8 cellular contexts compared by ENCODE assay signal in the genomic region with DNA sequence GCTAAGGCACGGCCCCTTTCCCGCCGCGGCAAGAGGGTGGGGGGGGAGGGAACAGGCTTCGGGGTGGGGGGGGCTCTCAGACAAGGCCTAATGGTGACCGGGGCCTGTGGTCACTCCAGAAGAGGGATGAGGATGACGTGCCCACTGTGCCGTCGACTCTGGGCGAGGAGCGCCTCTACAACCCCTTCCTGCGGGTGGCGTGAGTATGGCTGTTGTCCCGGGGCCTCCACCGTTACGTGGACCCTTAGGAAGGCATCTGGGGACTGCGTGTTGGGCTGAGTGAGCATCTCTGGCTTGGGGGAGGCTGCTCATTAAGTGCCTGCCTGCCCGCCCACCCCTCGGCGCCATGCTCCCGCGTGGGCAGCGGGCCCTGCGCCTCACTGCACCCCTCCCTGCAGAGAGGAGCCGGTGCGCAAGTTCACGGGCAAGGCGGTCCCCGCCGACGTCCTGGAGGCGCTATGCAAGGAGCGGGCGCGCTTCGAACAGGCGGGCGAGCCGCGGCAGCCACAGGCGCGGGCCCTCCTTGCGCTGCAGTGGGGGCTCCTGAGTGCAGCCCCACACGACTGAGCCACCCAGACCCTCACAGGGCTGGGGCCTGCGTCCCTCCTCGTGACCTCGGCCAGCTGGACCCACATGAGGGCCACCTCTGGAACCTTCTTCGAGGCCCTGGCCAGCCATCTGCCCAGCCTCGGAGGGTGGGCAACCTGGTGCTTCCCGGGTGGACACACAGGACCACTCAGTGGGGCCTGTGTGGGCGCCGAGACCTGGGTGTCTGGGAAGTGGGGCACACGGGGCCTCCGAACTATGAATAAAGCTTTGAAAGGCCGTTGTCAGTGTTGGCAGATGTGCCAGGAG. TPM values are rescaled to one million over a fixed set of nuclear protein-coding genes. Genes with fewer than 3 reads are reported as not detected.
DNase-seq lines count a peak whose midpoint lies in the region; ATAC-seq, FAIRE-seq and TF ChIP-seq lines count a peak whose summit lies in the region.

No MANE protein-coding gene starts in this region.

- no peak for TF ChIP-seq EP300 in H1 (IDR thresholded peaks at IDR 0.05; ENCODE audit: borderline replicate concordance in 1 of 2, low read depth in 2 of 2, low read length in 2 of 2)

- no peak for TF ChIP-seq POLR2A in H1 (IDR thresholded peaks at IDR 0.05; ENCODE audit: control extremely low read depth in 1 of 2, low read depth in 2 of 2, low read length in 2 of 2)

- H3K79me2 ChIP-seq in OCI-LY7 (ENCODE audit: insufficient read depth, low read depth, low read length) (no peaks in the 10 kb centered on the region), H1 (ENCODE audit: control insufficient read depth in 1 of 2, insufficient read depth in 2 of 2, low read length in 2 of 2) (no peaks in the 10 kb centered on the region)

- WGBS in H1 (ENCODE audit: extremely low coverage in 1 of 2, insufficient coverage in 1 of 2, insufficient read length in 1 of 2, insufficient replicate concordance in 2 of 2, low coverage in 1 of 2, low lambda C conversion rate in 2 of 2, missing lambda C conversion rate in 1 of 2), 2 experiments: 72% methylated on average over 34 of the region's 55 CpGs; no CpG with 5 or more reads in 1 of the 2 experiments
- WGBS in aorta, 2 donors: 63 to 66% methylated on average over 47 to 55 of the region's 55 CpGs

- H3K9me3 ChIP-seq in OCI-LY7 (ENCODE audit: low read length) (no peaks in the 10 kb centered on the region), H1 (ENCODE audit: insufficient read depth in 2 of 2, low read depth in 1 of 2, low read length in 1 of 2) (no peaks in the 10 kb centered on the region), skeletal muscle satellite cell (replicated peaks; ENCODE audit: low read length) (no peaks in the 10 kb centered on the region), aorta (ENCODE audit: control insufficient read depth, low read length) (no peaks in the 10 kb centered on the region)

- TSS peak; percentile 66 for BruUV-seq in OCI-LY7 (replicated peaks; lab: Mats Ljungman, UMichigan)

- intact Hi-C loops in OCI-LY7 (cut with micrococcal nuclease; ENCODE audit: unreplicated experiment) (no loop called here), aorta (cut with DNase I) (no loop called here)

- H3K4me2 ChIP-seq in OCI-LY7 (ENCODE audit: low read length): peak overlapping the region; percentile 100; the same call in 1 of the 2 replicates
- peak overlapping the region; percentile 93 to 99 for H3K4me2 ChIP-seq in H1 (ENCODE audit: insufficient read depth in 1 of 2, low read depth in 2 of 2, low read length in 2 of 2)
- peak overlapping the region; percentile 93 for H3K4me2 ChIP-seq in skeletal muscle satellite cell (ENCODE audit: low read length)

- H3K9ac ChIP-seq in H1 (replicated peaks in 1 of 4; ENCODE audit: extremely low read depth in 1 of 4, low read depth in 3 of 4, low read length in 3 of 4) (no peak overlapping the region), skeletal muscle satellite cell (ENCODE audit: low read depth, low read length) (no peak overlapping the region)

- H3K36me3 ChIP-seq in OCI-LY7 (ENCODE audit: insufficient read depth, low read length) (peaks cover 47% of the 10 kb centered on the region), H1 (ENCODE audit: control insufficient read depth in 2 of 4, insufficient read depth in 4 of 4, low read length in 3 of 4) (peaks cover 0 to 3% (median under 1%) of the 10 kb centered on the region in 4 experiments; a peak in 1 of 8 replicates), skeletal muscle satellite cell (ENCODE audit: insufficient read depth, low read length) (peaks cover 17% of the 10 kb centered on the region), aorta (ENCODE audit: control insufficient read depth in 1 of 2, insufficient read depth in 2 of 2, low read length in 1 of 2) (peaks cover 0 to 2% of the 10 kb centered on the region in 2 donors)

- H3K9me2 ChIP-seq in OCI-LY7 (ENCODE audit: insufficient read depth, low read length): no peaks in the 10 kb centered on the region

- H2BK12ac ChIP-seq in H1 (ENCODE audit: low read depth, low read length): no peak overlapping the region

- H3K23ac ChIP-seq in H1 (ENCODE audit: insufficient read length): no peak overlapping the region

- no peak for FAIRE-seq in H1 (lab: Jason Lieb, UNC)

- H3K23me2 ChIP-seq in H1 (ENCODE audit: low read depth, low read length): peaks cover 19% of the 10 kb centered on the region; the same call in 1 of the 2 replicates

- no peak overlapping the region for H2BK5ac ChIP-seq in H1 (ENCODE audit: low read depth, low read length)

- H3K56ac ChIP-seq in H1 (replicated peaks; ENCODE audit: insufficient read length, low read depth, low read length): no peak overlapping the region

- no peaks in the 10 kb centered on the region for H3K79me1 ChIP-seq in H1 (ENCODE audit: low read depth, low read length)

- ATAC-seq in HG03342 (IDR thresholded peaks at IDR 0.05; ENCODE audit: unreplicated experiment) (no peak), aorta (ENCODE audit: low FRiP score) (no peak), GM18868 (IDR thresholded peaks at IDR 0.05; ENCODE audit: unreplicated experiment) (no peak)

- TF ChIP-seq CTCF in GM12864 (IDR thresholded peaks at IDR 0.05; ENCODE audit: low read depth, low read length, missing control alignments): no peak
- no peak for TF ChIP-seq CTCF in OCI-LY7 (conservative IDR thresholded peaks at IDR 0.05; ENCODE audit: low read length)
- TF ChIP-seq CTCF in H1 (IDR thresholded peaks at IDR 0.05; ENCODE audit: control extremely low read depth in 1 of 3, insufficient read depth in 1 of 3, low read depth in 1 of 3, low read length in 3 of 3): peak in 1 of 3 experiments; percentile 21; a peak in 1 of 4 replicates

- no peak overlapping the region for H4K5ac ChIP-seq in H1 (ENCODE audit: insufficient read length, low read depth, low read length)

- peak overlapping the region; percentile 96; the same call in 1 of the 2 replicates for H3K18ac ChIP-seq in H1 (ENCODE audit: extremely low read depth, low read length)

- peak overlapping the region; percentile 91 for H4K91ac ChIP-seq in H1 (replicated peaks; ENCODE audit: insufficient read length, low read length)

- TF ChIP-seq RAD21 in H1 (IDR thresholded peaks at IDR 0.05 in 1 of 2, conservative IDR thresholded peaks at IDR 0.05 in 1 of 2; ENCODE audit: low read depth in 2 of 2, low read length in 2 of 2): no peak

- H3K4ac ChIP-seq in H1 (replicated peaks; ENCODE audit: insufficient read length, low read depth, low read length): no peak overlapping the region

- H3K27me3 ChIP-seq in H1 (replicated peaks in 1 of 4; ENCODE audit: control insufficient read depth in 3 of 4, extremely low read depth in 1 of 4, insufficient read depth in 3 of 4, low read length in 3 of 4) (peaks cover 0 to 16% (median 5%) of the 10 kb centered on the region in 4 experiments; a peak in 4 of 7 replicates), skeletal muscle satellite cell (ENCODE audit: control insufficient read depth, insufficient read depth, low read length) (no peaks in the 10 kb centered on the region), aorta (ENCODE audit: control insufficient read depth in 1 of 2, insufficient read depth in 2 of 2, low read length in 1 of 2) (no peaks in the 10 kb centered on the region)

- H3K27ac ChIP-seq in OCI-LY7 (ENCODE audit: low read depth, low read length, poor library complexity, severe bottlenecking) (peak overlapping the region; percentile 71), H1 (ENCODE audit: low read depth, low read length) (no peak overlapping the region), aorta (ENCODE audit: low read depth in 1 of 2, low read length in 2 of 2) (no peak overlapping the region)

- CTCF ChIA-PET in OCI-LY7 (lab: Charles Lee; ENCODE audit: unreplicated experiment): no interaction called here
- CTCF ChIA-PET in H1 (lab: Charles Lee; ENCODE audit: partially characterized antibody): interaction anchor here (0.6 to 35.8 kb wide), 8 partner anchors 7 to 655 kb away, joined by 3 to 977 read pairs (median 6); a partner anchor contains a TSS

- H2AK5ac ChIP-seq in H1 (ENCODE audit: low read depth, low read length): no peak overlapping the region

- no peak for DNase-seq in GM12864 (ENCODE audit: low read depth)
- no peak for DNase-seq in OCI-LY7 (ENCODE audit: low spot score)
- no peak for DNase-seq in H1 (ENCODE audit: low read depth in 1 of 2, low spot score in 2 of 2)
- DNase-seq in HuH-7.5 (ENCODE audit: low spot score): no peak
- no peak for DNase-seq in aorta

- H2AFZ ChIP-seq in OCI-LY7 (ENCODE audit: low read length): no peak overlapping the region
- no peak overlapping the region for H2AFZ ChIP-seq in H1 (ENCODE audit: low read length)

- no peak overlapping the region for H2BK20ac ChIP-seq in H1 (ENCODE audit: low read length)

- H4K8ac ChIP-seq in H1 (ENCODE audit: extremely low read depth, insufficient read depth, low read length): 0 out of 2 replicates have a peak overlapping the region, but pooled peaks have one; percentile 25

- H4K20me1 ChIP-seq in OCI-LY7 (ENCODE audit: insufficient read depth, low read length) (no peaks in the 10 kb centered on the region), H1 (replicated peaks in 1 of 2; ENCODE audit: control insufficient read depth in 1 of 2, insufficient read depth in 2 of 2, low read length in 2 of 2) (peaks cover 0 to 8% of the 10 kb centered on the region in 2 experiments)

- POLR2A ChIA-PET in OCI-LY7 (lab: Charles Lee) (interaction anchor here (1.2 to 1.3 kb wide), 2 partner anchors 8 kb away, joined by 4 to 8 read pairs; a partner anchor contains a TSS), H1 (lab: Charles Lee; ENCODE audit: partially characterized antibody) (interaction anchor here (1.3 to 23.0 kb wide), 6 partner anchors 11 to 55 kb away, joined by 4 to 353 read pairs (median 10); a partner anchor contains a TSS)

- no peak overlapping the region for H2BK120ac ChIP-seq in H1 (replicated peaks; ENCODE audit: low read depth, low read length)

- no peak overlapping the region for H3K14ac ChIP-seq in H1 (ENCODE audit: insufficient read length)

- H3K4me3 ChIP-seq in GM12864 (ENCODE audit: low read depth, low read length) (peak overlapping the region; percentile 85), OCI-LY7 (ENCODE audit: low read depth, low read length, poor library complexity, severe bottlenecking) (no peak overlapping the region), H1 (ENCODE audit: extremely low read depth in 1 of 4, insufficient read depth in 2 of 4, low read depth in 3 of 4, low read length in 4 of 4) (peak overlapping the region; percentile 16 to 83 (median 37); a peak in 5 of 8 replicates), skeletal muscle satellite cell (ENCODE audit: low read length) (peak overlapping the region; percentile 75), aorta (ENCODE audit: low read length in 2 of 2) (no peak overlapping the region)

- H3K4me1 ChIP-seq in OCI-LY7 (ENCODE audit: insufficient read depth, low read length, poor library complexity, severe bottlenecking): peaks cover 22% of the 10 kb centered on the region
- H3K4me1 ChIP-seq in H1 (replicated peaks in 1 of 4; ENCODE audit: control insufficient read depth in 3 of 4, insufficient read depth in 4 of 4, low read length in 3 of 4): peaks cover 0 to 14% (median 8%) of the 10 kb centered on the region in 4 experiments; a peak in 5 of 7 replicates
- peaks cover 14% of the 10 kb centered on the region for H3K4me1 ChIP-seq in skeletal muscle satellite cell (ENCODE audit: control insufficient read depth, insufficient read depth, low read length)
- H3K4me1 ChIP-seq in aorta (ENCODE audit: control insufficient read depth in 1 of 2, insufficient read depth in 2 of 2, low read length in 2 of 2): no peaks in the 10 kb centered on the region

- no peak overlapping the region for H2BK15ac ChIP-seq in H1 (ENCODE audit: low read length)

RNA-seq across cellular contexts. Expression of a gene that starts 2.2 kb away (rescaled TPM):
- 28.1 and 30.8 TPM in 2 replicates for total RNA-seq in OCI-LY7 (2014; rRNA removed; shearing (Covaris generic))
- total RNA-seq in OCI-LY7 (2022): 56.3 and 57.9 TPM in 2 replicates
- 23.1 and 26.6 TPM in 2 replicates for total RNA-seq in H1 (2021; fragmentation: NEBNext Ultra II Directional; extraction: Animal tissue kit (Norgen Biotek cat#: 25700))
- 26.9 and 41.5 TPM in 2 replicates for polyA plus RNA-seq in H1 (2011; rRNA removed)
- polyA plus RNA-seq in H1 (2011; cell fraction: cytosol; rRNA removed): 40.3 TPM
- 107 TPM for polyA plus RNA-seq in H1 (2011; cell fraction: nucleus; rRNA removed)
- polyA plus RNA-seq in H1 (2012, experiment 1 of 2): 12.3 to 24.7 TPM (median 23.4 TPM) in 4 replicates
- polyA plus RNA-seq in H1 (2012, experiment 2 of 2): 11.8 TPM
- polyA plus RNA-seq in H1 (2013, experiment 1 of 2): 12.5 TPM
- 14.3 TPM for polyA plus RNA-seq in H1 (2013, experiment 2 of 2)
- 2.0 and 3.2 TPM in 2 replicates for polyA minus RNA-seq in H1 (2011; rRNA and poly(A)+ RNA removed)
- 12.3 TPM for polyA minus RNA-seq in H1 (2011; cell fraction: cytosol; rRNA and poly(A)+ RNA removed)
- 15.1 TPM for polyA minus RNA-seq in H1 (2011; cell fraction: nucleus; rRNA and poly(A)+ RNA removed)
- total RNA-seq in skeletal muscle satellite cell (2012; rRNA removed): 19.4 and 30.7 TPM in 2 replicates
- 1 to 10 TPM; 2.4 to 3.8 TPM for total RNA-seq in aorta
- polyA plus RNA-seq in aorta: 10 to 100 TPM in 1 of 2 donors, 1 to 10 TPM in 1; 2.8 to 22.5 TPM

RNA-seq across cellular contexts. Expression of a gene that starts 2.9 kb away (rescaled TPM):
- total RNA-seq in OCI-LY7 (2014; rRNA removed; shearing (Covaris generic)): 25.8 and 35.9 TPM in 2 replicates
- 52.6 and 57.9 TPM in 2 replicates for total RNA-seq in OCI-LY7 (2022)
- total RNA-seq in H1 (2021; fragmentation: NEBNext Ultra II Directional; extraction: Animal tissue kit (Norgen Biotek cat#: 25700)): 8.2 and 8.5 TPM in 2 replicates
- polyA plus RNA-seq in H1 (2011; rRNA removed): 7.1 and 10.9 TPM in 2 replicates
- 9.8 TPM for polyA plus RNA-seq in H1 (2011; cell fraction: cytosol; rRNA removed)
- 90.1 TPM for polyA plus RNA-seq in H1 (2011; cell fraction: nucleus; rRNA removed)
- 7.2 to 12.1 TPM (median 10.1 TPM) in 4 replicates for polyA plus RNA-seq in H1 (2012, experiment 1 of 2)
- 4.7 TPM for polyA plus RNA-seq in H1 (2012, experiment 2 of 2)
- 6.5 TPM for polyA plus RNA-seq in H1 (2013, experiment 1 of 2)
- 6.2 TPM for polyA plus RNA-seq in H1 (2013, experiment 2 of 2)
- 1.3 and 1.4 TPM in 2 replicates for polyA minus RNA-seq in H1 (2011; rRNA and poly(A)+ RNA removed)
- polyA minus RNA-seq in H1 (2011; cell fraction: cytosol; rRNA and poly(A)+ RNA removed): 2.9 TPM
- polyA minus RNA-seq in H1 (2011; cell fraction: nucleus; rRNA and poly(A)+ RNA removed): 14.3 TPM
- total RNA-seq in skeletal muscle satellite cell (2012; rRNA removed): 3.5 and 3.7 TPM in 2 replicates
- total RNA-seq in aorta: 1 to 10 TPM in 1 of 2 donors, under 1 TPM in 1; 0.39 to 1.7 TPM
- under 1 TPM in 1 of 2 donors, not detected in 1; 0.97 TPM for polyA plus RNA-seq in aorta

RNA-seq across cellular contexts. Expression of a gene that starts 8.2 kb away (rescaled TPM):
- total RNA-seq in OCI-LY7 (2014; rRNA removed; shearing (Covaris generic)): 44.8 and 51.3 TPM in 2 replicates
- total RNA-seq in OCI-LY7 (2022) (45.5 and 46.5 TPM in 2 replicates), aorta (10 to 100 TPM; 18.6 to 25.7 TPM)
- total RNA-seq in H1 (2021; fragmentation: NEBNext Ultra II Directional; extraction: Animal tissue kit (Norgen Biotek cat#: 25700)): 26.5 and 31.8 TPM in 2 replicates
- polyA plus RNA-seq in H1 (2011; rRNA removed) (26.6 and 50.3 TPM in 2 replicates), aorta (10 to 100 TPM; 13.1 to 33.0 TPM)
- 26.8 TPM for polyA plus RNA-seq in H1 (2011; cell fraction: cytosol; rRNA removed)
- polyA plus RNA-seq in H1 (2011; cell fraction: nucleus; rRNA removed): 47.4 TPM
- 5.3 to 19.7 TPM (median 15.5 TPM) in 4 replicates for polyA plus RNA-seq in H1 (2012, experiment 1 of 2)
- 9.2 TPM for polyA plus RNA-seq in H1 (2012, experiment 2 of 2)
- 26.3 TPM for polyA plus RNA-seq in H1 (2013, experiment 1 of 2)
- 25.7 TPM for polyA plus RNA-seq in H1 (2013, experiment 2 of 2)
- polyA minus RNA-seq in H1 (2011; rRNA and poly(A)+ RNA removed): 0.66 and 1.2 TPM in 2 replicates
- polyA minus RNA-seq in H1 (2011; cell fraction: cytosol; rRNA and poly(A)+ RNA removed): 13.1 TPM
- polyA minus RNA-seq in H1 (2011; cell fraction: nucleus; rRNA and poly(A)+ RNA removed): 15.1 TPM
- 22.1 and 33.9 TPM in 2 replicates for total RNA-seq in skeletal muscle satellite cell (2012; rRNA removed)

RNA-seq across cellular contexts. Expression of a gene that starts 11.7 kb away (rescaled TPM):
- total RNA-seq in OCI-LY7 (2014; rRNA removed; shearing (Covaris generic)): 142 and 169 TPM in 2 replicates
- total RNA-seq in OCI-LY7 (2022): 156 and 173 TPM in 2 replicates
- total RNA-seq in H1 (2021; fragmentation: NEBNext Ultra II Directional; extraction: Animal tissue kit (Norgen Biotek cat#: 25700)): 20.4 and 21.0 TPM in 2 replicates
- polyA plus RNA-seq in H1 (2011; rRNA removed): 20.0 and 29.6 TPM in 2 replicates
- 22.4 TPM for polyA plus RNA-seq in H1 (2011; cell fraction: cytosol; rRNA removed)
- 97.6 TPM for polyA plus RNA-seq in H1 (2011; cell fraction: nucleus; rRNA removed)
- 14.5 to 22.5 TPM (median 20.0 TPM) in 4 replicates for polyA plus RNA-seq in H1 (2012, experiment 1 of 2)
- polyA plus RNA-seq in H1 (2012, experiment 2 of 2): 20.5 TPM
- polyA plus RNA-seq in H1 (2013, experiment 1 of 2): 10.8 TPM
- 10.0 TPM for polyA plus RNA-seq in H1 (2013, experiment 2 of 2)
- 17.6 and 21.1 TPM in 2 replicates for polyA minus RNA-seq in H1 (2011; rRNA and poly(A)+ RNA removed)
- polyA minus RNA-seq in H1 (2011; cell fraction: cytosol; rRNA and poly(A)+ RNA removed): 21.1 TPM
- 52.8 TPM for polyA minus RNA-seq in H1 (2011; cell fraction: nucleus; rRNA and poly(A)+ RNA removed)
- 23.8 and 26.9 TPM in 2 replicates for total RNA-seq in skeletal muscle satellite cell (2012; rRNA removed)
- 10 to 100 TPM; 21.8 to 22.4 TPM for total RNA-seq in aorta
- 10 to 100 TPM; 12.4 to 35.9 TPM for polyA plus RNA-seq in aorta

RNA-seq across cellular contexts. Expression of a gene that starts 14.2 kb away (rescaled TPM):
- 9.5 and 15.9 TPM in 2 replicates for total RNA-seq in OCI-LY7 (2014; rRNA removed; shearing (Covaris generic))
- total RNA-seq in OCI-LY7 (2022) (12.2 and 14.4 TPM in 2 replicates), aorta (10 to 100 TPM; 22.7 to 26.6 TPM)
- total RNA-seq in H1 (2021; fragmentation: NEBNext Ultra II Directional; extraction: Animal tissue kit (Norgen Biotek cat#: 25700)): 18.7 and 19.1 TPM in 2 replicates
- polyA plus RNA-seq in H1 (2011; rRNA removed) (25.8 and 43.4 TPM in 2 replicates), aorta (10 to 100 TPM; 26.7 to 61.3 TPM)
- 39.6 TPM for polyA plus RNA-seq in H1 (2011; cell fraction: cytosol; rRNA removed)
- polyA plus RNA-seq in H1 (2011; cell fraction: nucleus; rRNA removed): 64.1 TPM
- 7.7 to 23.1 TPM (median 19.6 TPM) in 4 replicates for polyA plus RNA-seq in H1 (2012, experiment 1 of 2)
- polyA plus RNA-seq in H1 (2012, experiment 2 of 2): 13.6 TPM
- polyA plus RNA-seq in H1 (2013, experiment 1 of 2): 11.6 TPM
- polyA plus RNA-seq in H1 (2013, experiment 2 of 2): 12.0 TPM
- 2.6 and 3.7 TPM in 2 replicates for polyA minus RNA-seq in H1 (2011; rRNA and poly(A)+ RNA removed)
- 10.6 TPM for polyA minus RNA-seq in H1 (2011; cell fraction: cytosol; rRNA and poly(A)+ RNA removed)
- polyA minus RNA-seq in H1 (2011; cell fraction: nucleus; rRNA and poly(A)+ RNA removed): 13.7 TPM
- total RNA-seq in skeletal muscle satellite cell (2012; rRNA removed): 70.0 and 90.9 TPM in 2 replicates

Comparison
In these comparisons a context has a peak if more than half of its experiments do, and no peak if none do; other contexts are left out.
1. H3K4me3 ChIP-seq: peak in GM12864 (single experiment), H1 (4 of 4) and skeletal muscle satellite cell (single experiment); none in OCI-LY7 (single experiment) and aorta (0 of 2).
2. Peak in every context shown above with its lines, with median percentiles within 50 percentile points of each other: H3K4me2 ChIP-seq.